18 cellular contexts compared by ENCODE assay signal in genomic region chr9:1320667-1321195, GRCh38.
A peak's percentile ranks its signal among the peaks of the same experiment; 100 is the strongest.
DNase-seq lines count a peak whose midpoint lies in the region; ATAC-seq and TF ChIP-seq lines count a peak whose summit lies in the region.
"Had no signal": no experiment of that assay in that cellular context is flagged by ENCODE, and none has a peak within 500 bp of the region (broad histone marks: within the 10 kb centered on the region; RNA-seq: fewer than 3 reads in every experiment).

No MANE protein-coding gene starts in this region.

- DNase-seq in GM23338 (ENCODE audit: low spot score) = no peak
- no peak for DNase-seq in endodermal cell
- no peak for DNase-seq in left cardiac atrium
- DNase-seq in osteoblast (ENCODE audit: insufficient read length, low spot score, missing footprints) = peak; percentile 15
- DNase-seq in stimulated activated CD8-positive, alpha-beta memory T cell treated with anti-CD3 and anti-CD28 coated beads, Interleukin-4, amount 100 ng/mL, for 48 hours = no peak
- no peak for DNase-seq in SW 1271 (lab: John Stamatoyannopoulos, UW)
- DNase-seq in progenitor cell of endocrine pancreas (ENCODE audit: low spot score, unreplicated experiment) = no peak
- no peak for DNase-seq in transverse colon
- DNase-seq: AML-193; C1 segment of cervical spinal cord; CD8-positive, alpha-beta T cell; H7; HFFc6; Kasumi-1; NCI-H1694 treated with DMSO at 0.1 percent for 48 hours; NCI-H446; NCI-H526 treated with DMSO at 0.1 percent for 48 hours; PC-3 had no signal

- H3K4me2 ChIP-seq in GM23338 = no peak overlapping the region
- H3K4me2 ChIP-seq in osteoblast (ENCODE audit: insufficient read depth, low read length) = no peak overlapping the region

- intact Hi-C loops in left cardiac atrium (cut with DNase I) = no loop called here
- intact Hi-C loops in transverse colon (cut with DNase I; ENCODE audit: low total_unique reads) = no loop called here

- no peaks in the 10 kb centered on the region for H3K9me3 ChIP-seq in endodermal cell (ENCODE audit: control insufficient read depth, low read length)
- no peaks in the 10 kb centered on the region for H3K9me3 ChIP-seq in osteoblast (ENCODE audit: low read depth, low read length)
- H3K9me3 ChIP-seq in transverse colon = no peaks in the 10 kb centered on the region

- H3K4me3 Mint-ChIP-seq in GM23338 (no peak overlapping the region), endodermal cell (no peak overlapping the region), progenitor cell of endocrine pancreas (ENCODE audit: low read depth) (no peak overlapping the region)
- H3K4me3 Mint-ChIP-seq: CD8-positive, alpha-beta T cell; HFFc6 had no signal

- H3K27me3 Mint-ChIP-seq in GM23338 (ENCODE audit: insufficient read depth, low read depth, poor library complexity) (no peaks in the 10 kb centered on the region), endodermal cell (ENCODE audit: insufficient read depth) (peaks cover 2% of the 10 kb centered on the region), progenitor cell of endocrine pancreas (peaks cover 2% of the 10 kb centered on the region)

- no peaks in the 10 kb centered on the region for H3F3A ChIP-seq in GM23338 (replicated peaks; ENCODE audit: low read depth)

- no peaks in the 10 kb centered on the region for H3K36me3 Mint-ChIP-seq in GM23338 (ENCODE audit: low read depth)
- no peaks in the 10 kb centered on the region for H3K36me3 Mint-ChIP-seq in endodermal cell (ENCODE audit: low read depth)
- H3K36me3 Mint-ChIP-seq in progenitor cell of endocrine pancreas (ENCODE audit: insufficient read depth) = no peaks in the 10 kb centered on the region
- H3K36me3 Mint-ChIP-seq: CD8-positive, alpha-beta T cell had no signal

- in situ Hi-C loops in transverse colon (cut with MboI; ENCODE audit: low pct_ligation_motif_present in 1 of 4, low pct_unique_long_range_greater_than_20kb in 1 of 4, low sequenced_read_pairs in 3 of 4) = no loop called here

- 84 to 87% methylated on average over 4 to 7 of the region's 7 CpGs for WGBS in endodermal cell (ENCODE audit: insufficient coverage in 1 of 2, insufficient read length in 1 of 2), 2 experiments
- 40 to 47% methylated on average over 4 to 7 of the region's 7 CpGs for WGBS in transverse colon (ENCODE audit: low coverage in 1 of 2), 2 donors

- H3K9me3 Mint-ChIP-seq in GM23338 (no peaks in the 10 kb centered on the region), endodermal cell (no peaks in the 10 kb centered on the region), progenitor cell of endocrine pancreas (ENCODE audit: low read depth) (no peaks in the 10 kb centered on the region)
- H3K9me3 Mint-ChIP-seq: HFFc6 had no signal

- no peak for TF ChIP-seq EP300 in transverse colon (IDR thresholded peaks at IDR 0.05; ENCODE audit: low read depth)

- H3K36me3 ChIP-seq in GM23338 (ENCODE audit: insufficient read depth) (no peaks in the 10 kb centered on the region), endodermal cell (ENCODE audit: control insufficient read depth, insufficient read depth, low read length) (no peaks in the 10 kb centered on the region), osteoblast (ENCODE audit: insufficient read depth, low read length) (no peaks in the 10 kb centered on the region), transverse colon (no peaks in the 10 kb centered on the region)

- H3K4me1 Mint-ChIP-seq in GM23338 (peaks cover 8% of the 10 kb centered on the region), endodermal cell (peaks cover 10% of the 10 kb centered on the region), progenitor cell of endocrine pancreas (ENCODE audit: low read depth) (no peaks in the 10 kb centered on the region)

- TF ChIP-seq CTCF in GM23338 (conservative IDR thresholded peaks at IDR 0.05; ENCODE audit: low read depth in 2 of 2) = no peak
- TF ChIP-seq CTCF in endodermal cell (conservative IDR thresholded peaks at IDR 0.05) = no peak
- no peak for TF ChIP-seq CTCF in osteoblast (IDR thresholded peaks at IDR 0.05; ENCODE audit: extremely low read depth, low read depth, low read length)
- no peak for TF ChIP-seq CTCF in progenitor cell of endocrine pancreas (IDR thresholded peaks at IDR 0.05; ENCODE audit: unreplicated experiment)
- no peak for TF ChIP-seq CTCF in transverse colon (IDR thresholded peaks at IDR 0.05)

- no peak for TF ChIP-seq POLR2A in transverse colon (IDR thresholded peaks at IDR 0.05)

- H3K9me2 ChIP-seq in GM23338 (ENCODE audit: insufficient read depth) = no peaks in the 10 kb centered on the region

- H3K27me3 ChIP-seq in GM23338 (ENCODE audit: insufficient read depth) (no peaks in the 10 kb centered on the region), endodermal cell (ENCODE audit: control insufficient read depth, insufficient read depth, low read length, poor library complexity, severe bottlenecking) (no peaks in the 10 kb centered on the region), osteoblast (ENCODE audit: insufficient read depth, low read length) (no peaks in the 10 kb centered on the region), transverse colon (no peaks in the 10 kb centered on the region)

- no peak for ATAC-seq in GM23338
- ATAC-seq in left cardiac atrium = peak; percentile 57 to 78
- ATAC-seq: CD8-positive, alpha-beta T cell; PC-3 had no signal

- H2AFZ ChIP-seq in GM23338 = 0 out of 2 replicates have a peak overlapping the region, but pooled peaks have one; percentile 60
- no peak overlapping the region for H2AFZ ChIP-seq in osteoblast (ENCODE audit: low read length)

- H3K4me1 ChIP-seq in GM23338 (ENCODE audit: insufficient read depth) (peaks cover 10% of the 10 kb centered on the region), endodermal cell (ENCODE audit: control insufficient read depth, insufficient read depth, low read length) (no peaks in the 10 kb centered on the region), osteoblast (ENCODE audit: insufficient read depth, low read length) (no peaks in the 10 kb centered on the region), transverse colon (no peaks in the 10 kb centered on the region)

- H3K79me2 ChIP-seq in GM23338 (replicated peaks; ENCODE audit: insufficient read depth) = no peaks in the 10 kb centered on the region
- no peaks in the 10 kb centered on the region for H3K79me2 ChIP-seq in osteoblast (ENCODE audit: insufficient read depth, low read length)

- no peak overlapping the region for H3K9ac ChIP-seq in endodermal cell (ENCODE audit: extremely low read depth, low read length, poor library complexity, severe bottlenecking)

- H3K27ac ChIP-seq in GM23338 (ENCODE audit: low read depth) (no peak overlapping the region), endodermal cell (ENCODE audit: low read depth, low read length) (peak overlapping the region; percentile 62), osteoblast (ENCODE audit: low read depth, low read length) (no peak overlapping the region), transverse colon (no peak overlapping the region)

- H4K20me1 ChIP-seq in GM23338 (replicated peaks; ENCODE audit: insufficient read depth) (no peaks in the 10 kb centered on the region), osteoblast (ENCODE audit: insufficient read depth, low read length) (no peaks in the 10 kb centered on the region)

- H3K4me3 ChIP-seq in GM23338 = no peak overlapping the region
- H3K4me3 ChIP-seq in endodermal cell (ENCODE audit: low read length) = no peak overlapping the region
- H3K4me3 ChIP-seq in osteoblast (ENCODE audit: insufficient read depth, low read length) = no peak overlapping the region
- H3K4me3 ChIP-seq in transverse colon = no peak overlapping the region

- H3K27ac Mint-ChIP-seq in GM23338 (no peak overlapping the region), endodermal cell (no peak overlapping the region), progenitor cell of endocrine pancreas (no peak overlapping the region)
- H3K27ac Mint-ChIP-seq: CD8-positive, alpha-beta T cell; HFFc6 had no signal

TF ChIP-seq in GM23338, 12 proteins besides CTCF, POLR2A, EP300 and RAD21:
- TF ChIP-seq ETS1 (IDR thresholded peaks at IDR 0.05) = no peak
